ENCODE assay signal across 17 cellular contexts in genomic region chr1:206794294-206794908, GRCh38. TPM values are rescaled to one million over a fixed set of nuclear protein-coding genes. Genes with fewer than 3 reads are reported as not detected.
DNase-seq lines count a peak whose midpoint lies in the region; ATAC-seq and TF ChIP-seq lines count a peak whose summit lies in the region.
"Had no signal": no experiment of that assay in that cellular context is flagged by ENCODE, and none has a peak within 500 bp of the region (broad histone marks: within the 10 kb centered on the region; RNA-seq: fewer than 3 reads in every experiment).

No MANE protein-coding gene starts in this region.

- H3K36me3 Mint-ChIP-seq in CD4-positive, CD25-positive, alpha-beta regulatory T cell, result no peaks in the 10 kb centered on the region

- no peaks in the 10 kb centered on the region for H3K79me1 ChIP-seq in trophoblast cell (ENCODE audit: low read length)

- H3K79me2 ChIP-seq in trophoblast cell (ENCODE audit: control insufficient read depth, insufficient read depth, low read length, poor library complexity), result no peaks in the 10 kb centered on the region

- no peak overlapping the region for H2AFZ ChIP-seq in trophoblast cell (ENCODE audit: insufficient read depth, low read length, poor library complexity)

- TF ChIP-seq CTCF in GM12865 (IDR thresholded peaks at IDR 0.05; ENCODE audit: insufficient read depth, low read depth, low read length, missing control alignments), result no peak
- TF ChIP-seq CTCF in upper lobe of left lung (IDR thresholded peaks at IDR 0.05), result no peak

- no peak for ATAC-seq in CD4-positive, CD25-positive, alpha-beta regulatory T cell (ENCODE audit: low read depth in 2 of 2)
- no peak for ATAC-seq in upper lobe of left lung (ENCODE audit: low FRiP score in 2 of 2)
- ATAC-seq: left ventricle myocardium superior, psoas muscle had no signal

- H3K4me1 Mint-ChIP-seq in CD4-positive, CD25-positive, alpha-beta regulatory T cell, result peaks cover 7 to 71% (median 45%) of the 10 kb centered on the region in 4 donors
- H3K4me1 Mint-ChIP-seq: endodermal cell had no signal

- no peak overlapping the region for H2AK5ac ChIP-seq in trophoblast cell (ENCODE audit: low read length)

- H3K4ac ChIP-seq in trophoblast cell (ENCODE audit: low read depth, low read length), result no peak overlapping the region

- no peak overlapping the region for H2BK12ac ChIP-seq in trophoblast cell (ENCODE audit: low read length)

- no peak overlapping the region for H3K27ac ChIP-seq in CD4-positive, CD25-positive, alpha-beta regulatory T cell (ENCODE audit: insufficient read depth, low read length, poor library complexity, severe bottlenecking)
- H3K27ac ChIP-seq in upper lobe of left lung (no peak overlapping the region), trophoblast cell (ENCODE audit: low read depth, low read length) (no peak overlapping the region)
- H3K27ac ChIP-seq: psoas muscle had no signal

- H3K9me3 Mint-ChIP-seq in CD4-positive, CD25-positive, alpha-beta regulatory T cell, result peaks cover 0 to 4% (median 0%) of the 10 kb centered on the region in 7 donors
- H3K9me3 Mint-ChIP-seq: endodermal cell had no signal

- no peaks in the 10 kb centered on the region for H3K27me3 Mint-ChIP-seq in CD4-positive, CD25-positive, alpha-beta regulatory T cell

- no peak overlapping the region for H3K14ac ChIP-seq in trophoblast cell (ENCODE audit: low read length)

- no peak overlapping the region for H3K18ac ChIP-seq in trophoblast cell (ENCODE audit: low read length)

- H3K27me3 ChIP-seq in CD4-positive, CD25-positive, alpha-beta regulatory T cell (ENCODE audit: control insufficient read depth, insufficient read depth, low read length), result no peaks in the 10 kb centered on the region
- H3K27me3 ChIP-seq in upper lobe of left lung (no peaks in the 10 kb centered on the region), trophoblast cell (ENCODE audit: insufficient read depth, low read length) (peaks cover 2% of the 10 kb centered on the region)

- peak overlapping the region; percentile 23 to 86 (median 60) for H3K27ac Mint-ChIP-seq in CD4-positive, CD25-positive, alpha-beta regulatory T cell
- H3K27ac Mint-ChIP-seq: endodermal cell had no signal

- peak overlapping the region in 1 of 4 donors; percentile 69 for H3K4me3 Mint-ChIP-seq in CD4-positive, CD25-positive, alpha-beta regulatory T cell
- H3K4me3 Mint-ChIP-seq: endodermal cell had no signal

- no peak overlapping the region for H3K4me2 ChIP-seq in trophoblast cell (ENCODE audit: low read length)

- H2BK5ac ChIP-seq in trophoblast cell (ENCODE audit: low read depth, low read length, poor library complexity), result no peak overlapping the region

- H3K36me3 ChIP-seq in CD4-positive, CD25-positive, alpha-beta regulatory T cell (ENCODE audit: control insufficient read depth, insufficient read depth, low read length), result no peaks in the 10 kb centered on the region
- H3K36me3 ChIP-seq in upper lobe of left lung, result no peaks in the 10 kb centered on the region
- no peaks in the 10 kb centered on the region for H3K36me3 ChIP-seq in trophoblast cell (ENCODE audit: control insufficient read depth in 1 of 2, insufficient read depth in 2 of 2, low read length in 2 of 2)

- no peak overlapping the region for H4K12ac ChIP-seq in trophoblast cell (ENCODE audit: low read depth, low read length)

- no peaks in the 10 kb centered on the region for H3K9me3 ChIP-seq in CD4-positive, CD25-positive, alpha-beta regulatory T cell (ENCODE audit: control insufficient read depth in 2 of 2, low read length in 2 of 2)
- H3K9me3 ChIP-seq in upper lobe of left lung (no peaks in the 10 kb centered on the region), trophoblast cell (ENCODE audit: insufficient read depth, low read depth, low read length) (no peaks in the 10 kb centered on the region)
- H3K9me3 ChIP-seq: psoas muscle had no signal

- peaks cover 21% of the 10 kb centered on the region for H3K4me1 ChIP-seq in CD4-positive, CD25-positive, alpha-beta regulatory T cell (ENCODE audit: control insufficient read depth, insufficient read depth, low read length, poor library complexity, severe bottlenecking)
- H3K4me1 ChIP-seq in upper lobe of left lung (no peaks in the 10 kb centered on the region), trophoblast cell (ENCODE audit: control insufficient read depth in 1 of 2, insufficient read depth in 2 of 2, low read length in 2 of 2) (no peaks in the 10 kb centered on the region)
- H3K4me1 ChIP-seq: psoas muscle had no signal

- DNase-seq in CD4-positive, CD25-positive, alpha-beta regulatory T cell, result no peak
- DNase-seq in GM12865 (ENCODE audit: low read depth) (peak; percentile 54), NCI-H2171 (lab: John Stamatoyannopoulos, UW) (no peak), CD1c-positive myeloid dendritic cell (ENCODE audit: extremely low spot score) (no peak), upper lobe of left lung (no peak), trophoblast cell (no peak)
- DNase-seq in activated T-helper 9 cell treated with anti-CD3 and anti-CD28 coated beads, Interleukin-2, amount 50 U/mL, for 16 hours (ENCODE audit: low read depth), result peak; percentile 36
- DNase-seq in stimulated activated CD4-positive, alpha-beta T cell treated with anti-CD3 and anti-CD28 coated beads, Interleukin-1b, Interleukin-23, amount 100 ng/mL, for 4 hours (ENCODE audit: low read depth in 2 of 2), result peak; percentile 39 to 48
- DNase-seq: endodermal cell, GOT3, left ventricle myocardium superior, NCI-H2029, psoas muscle, SW 1271 had no signal

- TF ChIP-seq POLR2A in upper lobe of left lung (IDR thresholded peaks at IDR 0.05), result no peak

- 90 to 94% methylated on average over 11 of the region's 11 CpGs for whole genome bisulfite sequencing in upper lobe of left lung, 2 donors
- no CpG with 5 or more reads among the region's 11 CpGs for WGBS in trophoblast cell (ENCODE audit: extremely low coverage, insufficient coverage, insufficient read length)

- no peak for TF ChIP-seq EP300 in upper lobe of left lung (IDR thresholded peaks at IDR 0.05)

- H2BK120ac ChIP-seq in trophoblast cell (ENCODE audit: insufficient read depth, low read length, poor library complexity), result no peak overlapping the region

- H3K4me3 ChIP-seq in CD4-positive, CD25-positive, alpha-beta regulatory T cell (ENCODE audit: low read depth, low read length), result no peak overlapping the region
- H3K4me3 ChIP-seq in GM12865 (ENCODE audit: low read depth, low read length) (no peak overlapping the region), upper lobe of left lung (no peak overlapping the region), trophoblast cell (ENCODE audit: low read depth, low read length) (no peak overlapping the region)
- H3K4me3 ChIP-seq: psoas muscle had no signal

- no peak overlapping the region for H3K9ac ChIP-seq in trophoblast cell (ENCODE audit: low read length)

- H4K8ac ChIP-seq in trophoblast cell (ENCODE audit: low read depth, low read length), result no peak overlapping the region

- no peak overlapping the region for H3K23ac ChIP-seq in trophoblast cell (ENCODE audit: low read length)

- no peak overlapping the region for H4K91ac ChIP-seq in trophoblast cell (ENCODE audit: low read depth, low read length)

RNA-seq across cellular contexts. Expression of gene IL10, which starts 22.1 kb away (rescaled TPM):
- 7.0 TPM for total RNA-seq in CD4-positive, CD25-positive, alpha-beta regulatory T cell
- polyA plus RNA-seq in CD4-positive, CD25-positive, alpha-beta regulatory T cell, result 1 to 10 TPM in 2 of 4 donors, under 1 TPM in 2; 0.60 to 4.4 (median 2.0) TPM
- 1 to 10 TPM in 4 of 6 donors, under 1 TPM in 2; 0.55 to 5.2 (median 3.3) TPM for total RNA-seq in upper lobe of left lung
- polyA plus RNA-seq in trophoblast cell (2013), result not detected in 2 replicates
- total RNA-seq: endodermal cell, HT1080, RPMI7951 had no signal

RNA-seq across cellular contexts. Expression of gene IL19, which starts 23.8 kb away (rescaled TPM):
- not detected for total RNA-seq in CD4-positive, CD25-positive, alpha-beta regulatory T cell
- not detected for polyA plus RNA-seq in CD4-positive, CD25-positive, alpha-beta regulatory T cell
- not detected for total RNA-seq in upper lobe of left lung
- not detected in 2 replicates for polyA plus RNA-seq in trophoblast cell (2013)
- total RNA-seq: cardiac septum, endodermal cell, HT1080, left ventricle myocardium superior, psoas muscle had no signal
- polyA plus RNA-seq: psoas muscle had no signal

Comparison
In these comparisons a context has a peak if more than half of its experiments do, and no peak if none do; other contexts are left out.
1. DNase-seq: peak in GM12865 (single experiment), activated T-helper 9 cell treated with anti-CD3 and anti-CD28 coated beads, Interleukin-2, amount 50 U/mL, for 16 hours (single experiment) and stimulated activated CD4-positive, alpha-beta T cell treated with anti-CD3 and anti-CD28 coated beads, Interleukin-1b, Interleukin-23, amount 100 ng/mL, for 4 hours (2 of 2); none in CD4-positive, CD25-positive, alpha-beta regulatory T cell (0 of 3), NCI-H2171 (single experiment), CD1c-positive myeloid dendritic cell (single experiment), upper lobe of left lung (0 of 2) and trophoblast cell (0 of 2).